Comparison of ENCODE assay signal across 20 cellular contexts in the genomic region with DNA sequence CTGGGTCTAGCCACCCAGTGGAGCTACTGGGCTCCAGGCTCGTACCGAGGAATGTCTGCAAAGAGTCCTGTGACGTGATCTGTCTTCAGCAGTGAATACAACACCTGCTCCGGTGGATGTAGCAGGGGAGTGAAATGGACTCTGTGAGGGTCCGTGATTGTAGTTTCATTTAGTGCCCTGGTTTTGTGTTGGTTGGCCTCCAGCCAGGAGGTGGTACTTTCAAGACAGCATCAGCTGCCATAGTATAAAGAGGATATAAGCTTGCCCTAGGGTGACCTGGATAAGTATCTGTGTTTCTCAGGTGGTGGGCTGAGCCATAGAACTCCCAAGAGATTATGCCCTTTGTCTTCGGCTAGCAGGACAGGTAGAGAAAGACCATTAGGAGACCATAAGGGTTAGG. TPM values are rescaled to one million over a fixed set of nuclear protein-coding genes. Genes with fewer than 3 reads are reported as not detected.
DNase-seq lines count a peak whose midpoint lies in the region; ATAC-seq and TF ChIP-seq lines count a peak whose summit lies in the region.
"Had no signal": no experiment of that assay in that cellular context is flagged by ENCODE, and none has a peak within 500 bp of the region (broad histone marks: within the 10 kb centered on the region; RNA-seq: fewer than 3 reads in every experiment).

No MANE protein-coding gene starts in this region.

- POLR2A ChIA-PET in AG04450 (lab: Yijun Ruan, JAX), result no interaction called here

- DNase-seq in AG04450 (ENCODE audit: low read depth, low spot score) (no peak), RKO (ENCODE audit: low spot score) (no peak), HCEC 1CT (no peak), cortex of kidney (lab: John Stamatoyannopoulos, UW) (no peak)
- DNase-seq: activated CD8-positive, alpha-beta T cell treated with anti-CD3 and anti-CD28 coated beads for 36 hours; dorsolateral prefrontal cortex; esophagus squamous epithelium; glutamatergic neuron; NCI-H1417 treated with DMSO at 0.1 percent for 48 hours; NCI-H446; pancreas; stomach; upper lobe of right lung had no signal

- no peak for TF ChIP-seq CTCF in AG04450 (IDR thresholded peaks at IDR 0.05; ENCODE audit: low read depth, low read length)

- H3K4me3 ChIP-seq in AG04450 (ENCODE audit: low read depth, low read length), result no peak overlapping the region
- H3K4me3 ChIP-seq: dorsolateral prefrontal cortex, esophagus squamous epithelium, pancreas, stomach, upper lobe of right lung had no signal

- peak overlapping the region; percentile 3 for H3K27ac ChIP-seq in AG04450 (ENCODE audit: low read depth, low read length)
- H3K27ac ChIP-seq: C4-2B, esophagus squamous epithelium, pancreas, stomach, upper lobe of right lung had no signal

- H3K27me3 ChIP-seq in AG04450 (ENCODE audit: control insufficient read depth, insufficient read depth, low read length), result peaks cover 3% of the 10 kb centered on the region
- H3K27me3 ChIP-seq: dorsolateral prefrontal cortex, pancreas, upper lobe of right lung had no signal

- CTCF ChIA-PET in AG04450 (lab: Charles Lee), result interaction anchor here (1.5 kb wide), 1 partner anchor 14 kb away, joined by 4 read pairs; no protein-coding TSS in a partner anchor

- ATAC-seq in GM19351 (IDR thresholded peaks at IDR 0.05; ENCODE audit: unreplicated experiment) (peak; percentile 30), HG02610 (IDR thresholded peaks at IDR 0.05; ENCODE audit: unreplicated experiment) (peak; percentile 18), HG03442 (IDR thresholded peaks at IDR 0.05; ENCODE audit: unreplicated experiment) (peak; percentile 18), HG03565 (IDR thresholded peaks at IDR 0.05; ENCODE audit: unreplicated experiment) (no peak)
- ATAC-seq: activated CD8-positive, alpha-beta T cell treated with anti-CD3 and anti-CD28 coated beads for 36 hours; HCT116; pancreas; sciatic nerve; upper lobe of right lung had no signal

- H3K9me3 ChIP-seq in AG04450 (ENCODE audit: control insufficient read depth, insufficient read depth, low read length), result no peaks in the 10 kb centered on the region
- H3K9me3 ChIP-seq: esophagus squamous epithelium, pancreas, stomach, upper lobe of right lung had no signal

RNA-seq across cellular contexts. Expression of a gene that starts 24.6 kb away (rescaled TPM):
- polyA plus RNA-seq in AG04450 (2011; rRNA removed), result 24.4 and 27.0 TPM in 2 replicates
- 23.5 and 34.4 TPM in 2 replicates for polyA minus RNA-seq in AG04450 (2011; rRNA and poly(A)+ RNA removed)
